9 cellular contexts compared by ENCODE assay signal in genomic region chr6:52724406-52725121, GRCh38. TPM values are rescaled to one million over a fixed set of nuclear protein-coding genes. Genes with fewer than 3 reads are reported as not detected.
DNase-seq lines count a peak whose midpoint lies in the region; ATAC-seq, FAIRE-seq and TF ChIP-seq lines count a peak whose summit lies in the region.
"Had no signal": no experiment of that assay in that cellular context is flagged by ENCODE, and none has a peak within 500 bp of the region (broad histone marks: within the 10 kb centered on the region; RNA-seq: fewer than 3 reads in every experiment).

No MANE protein-coding gene starts in this region.

- no peaks in the 10 kb centered on the region for H3K27me3 Mint-ChIP-seq in CD4-positive, alpha-beta T cell
- peaks cover 4% of the 10 kb centered on the region for H3K27me3 Mint-ChIP-seq in activated CD4-positive, alpha-beta T cell treated with anti-CD3 and anti-CD28 coated beads, Interleukin-2, amount 10 ng/mL, durations not matched to agents 24 days and 14 days

- FAIRE-seq in GM19239 (lab: Jason Lieb, UNC) = peak; percentile 79

- no peaks in the 10 kb centered on the region for H3K4me1 Mint-ChIP-seq in CD4-positive, alpha-beta T cell (ENCODE audit: low read depth)
- H3K4me1 Mint-ChIP-seq in activated CD4-positive, alpha-beta T cell treated with anti-CD3 and anti-CD28 coated beads, Interleukin-2, amount 10 ng/mL, durations not matched to agents 24 days and 14 days = no peaks in the 10 kb centered on the region

- intact Hi-C loops in CD4-positive, alpha-beta T cell (cut with DNase I, micrococcal nuclease) = loop anchor here (10.0 kb wide), 1 partner anchor 760 kb away; no protein-coding TSS in a partner anchor
- intact Hi-C loops in activated CD4-positive, alpha-beta T cell treated with anti-CD3 and anti-CD28 coated beads, Interleukin-2, amount 10 ng/mL, durations not matched to agents 24 days and 14 days (cut with micrococcal nuclease) = loop anchor here (10.0 kb wide), 1 partner anchor 760 kb away; no protein-coding TSS in a partner anchor

- H3K27ac Mint-ChIP-seq in CD4-positive, alpha-beta T cell = no peak overlapping the region
- H3K27ac Mint-ChIP-seq in activated CD4-positive, alpha-beta T cell treated with anti-CD3 and anti-CD28 coated beads, Interleukin-2, amount 10 ng/mL, durations not matched to agents 24 days and 14 days = no peak overlapping the region

- no peak overlapping the region for H3K4me3 Mint-ChIP-seq in CD4-positive, alpha-beta T cell
- H3K4me3 Mint-ChIP-seq in activated CD4-positive, alpha-beta T cell treated with anti-CD3 and anti-CD28 coated beads, Interleukin-2, amount 10 ng/mL, durations not matched to agents 24 days and 14 days = no peak overlapping the region

- H3K9me3 Mint-ChIP-seq in CD4-positive, alpha-beta T cell = no peaks in the 10 kb centered on the region
- H3K9me3 Mint-ChIP-seq in activated CD4-positive, alpha-beta T cell treated with anti-CD3 and anti-CD28 coated beads, Interleukin-2, amount 10 ng/mL, durations not matched to agents 24 days and 14 days = no peaks in the 10 kb centered on the region

- CTCF ChIA-PET in CD4-positive, alpha-beta T cell (lab: Charles Lee) = interaction anchor here (1.4 kb wide), 1 partner anchor 9 kb away, joined by 5 read pairs; no protein-coding TSS in a partner anchor

- no peak overlapping the region for H3K27ac ChIP-seq in CD4-positive, alpha-beta T cell (ENCODE audit: low read depth, low read length)

- H3K9me3 ChIP-seq in CD4-positive, alpha-beta T cell (ENCODE audit: control insufficient read depth, low read length) = no peaks in the 10 kb centered on the region

- peak; percentile 30 for TF ChIP-seq CTCF in CD4-positive, alpha-beta T cell (IDR thresholded peaks at IDR 0.05)

- H3K27me3 ChIP-seq in CD4-positive, alpha-beta T cell (ENCODE audit: control insufficient read depth, insufficient read depth, low read length) = no peaks in the 10 kb centered on the region

- ATAC-seq in CD4-positive, alpha-beta T cell (ENCODE audit: poor library complexity) = peak; percentile 75
- peak; percentile 89 for ATAC-seq in HG03196 (IDR thresholded peaks at IDR 0.05; ENCODE audit: unreplicated experiment)

- no peaks in the 10 kb centered on the region for H3K36me3 Mint-ChIP-seq in CD4-positive, alpha-beta T cell (ENCODE audit: low read depth)
- H3K36me3 Mint-ChIP-seq in activated CD4-positive, alpha-beta T cell treated with anti-CD3 and anti-CD28 coated beads, Interleukin-2, amount 10 ng/mL, durations not matched to agents 24 days and 14 days (ENCODE audit: low read depth) = no peaks in the 10 kb centered on the region

- POLR2A ChIA-PET in CD4-positive, alpha-beta T cell (lab: Charles Lee) = no interaction called here

- DNase-seq in CD4-positive, alpha-beta T cell = peak; percentile 11 to 46 (median 24)
- DNase-seq in GM19239 (ENCODE audit: insufficient read length, low spot score) (peak; percentile 50), NCI-H510A treated with DMSO at 0.1 percent for 48 hours (lab: John Stamatoyannopoulos, UW) (peak; percentile 97), midbrain (lab: John Stamatoyannopoulos, UW) (peak; percentile 11)
- peak; percentile 84 for DNase-seq in activated CD4-positive, alpha-beta T cell treated with anti-CD3 and anti-CD28 coated beads, Interleukin-2, amount 10 ng/mL, durations not matched to agents 24 days and 14 days
- peak; percentile 29 for DNase-seq in effector CD4-positive, alpha-beta T cell
- peak; percentile 21 to 28 for DNase-seq in stimulated activated CD8-positive, alpha-beta memory T cell treated with anti-CD3 and anti-CD28 coated beads, Interleukin-7, amount 100 ng/mL, for 48 hours (ENCODE audit: extremely low read depth in 1 of 2, low read depth in 1 of 2)

RNA-seq across cellular contexts. Expression of gene GSTA2, which starts 38.7 kb away (rescaled TPM):
- not detected for total RNA-seq in CD4-positive, alpha-beta T cell
- not detected in 2 replicates for total RNA-seq in activated CD4-positive, alpha-beta T cell treated with anti-CD3 and anti-CD28 coated beads, Interleukin-2, amount 10 ng/mL, durations not matched to agents 24 days and 14 days
- total RNA-seq: T-helper 2 cell treated with Interferon-gamma antibody and Interleukin-4, amounts not matched to agents 100 ng/mL and 5 ng/mL, for 36 hours had no signal

RNA-seq across cellular contexts. Expression of gene TMEM14A, which starts 53.7 kb away (rescaled TPM):
- total RNA-seq in CD4-positive, alpha-beta T cell = 1 to 10 TPM; 3.4 TPM
- total RNA-seq in activated CD4-positive, alpha-beta T cell treated with anti-CD3 and anti-CD28 coated beads, Interleukin-2, amount 10 ng/mL, durations not matched to agents 24 days and 14 days = 12.7 and 13.0 TPM in 2 replicates

Comparison
In these comparisons a context has a peak if more than half of its experiments do, and no peak if none do; other contexts are left out.
1. DNase-seq: peak in every context shown above with its lines; median percentile 97 in NCI-H510A treated with DMSO at 0.1 percent for 48 hours; 84 in activated CD4-positive, alpha-beta T cell treated with anti-CD3 and anti-CD28 coated beads, Interleukin-2, amount 10 ng/mL, durations not matched to agents 24 days and 14 days; 50 in GM19239; 29 in effector CD4-positive, alpha-beta T cell; 24 in stimulated activated CD8-positive, alpha-beta memory T cell treated with anti-CD3 and anti-CD28 coated beads, Interleukin-7, amount 100 ng/mL, for 48 hours; 24 in CD4-positive, alpha-beta T cell; 11 in midbrain.